Comparison of ENCODE assay signal across 10 cellular contexts in the genomic region with DNA sequence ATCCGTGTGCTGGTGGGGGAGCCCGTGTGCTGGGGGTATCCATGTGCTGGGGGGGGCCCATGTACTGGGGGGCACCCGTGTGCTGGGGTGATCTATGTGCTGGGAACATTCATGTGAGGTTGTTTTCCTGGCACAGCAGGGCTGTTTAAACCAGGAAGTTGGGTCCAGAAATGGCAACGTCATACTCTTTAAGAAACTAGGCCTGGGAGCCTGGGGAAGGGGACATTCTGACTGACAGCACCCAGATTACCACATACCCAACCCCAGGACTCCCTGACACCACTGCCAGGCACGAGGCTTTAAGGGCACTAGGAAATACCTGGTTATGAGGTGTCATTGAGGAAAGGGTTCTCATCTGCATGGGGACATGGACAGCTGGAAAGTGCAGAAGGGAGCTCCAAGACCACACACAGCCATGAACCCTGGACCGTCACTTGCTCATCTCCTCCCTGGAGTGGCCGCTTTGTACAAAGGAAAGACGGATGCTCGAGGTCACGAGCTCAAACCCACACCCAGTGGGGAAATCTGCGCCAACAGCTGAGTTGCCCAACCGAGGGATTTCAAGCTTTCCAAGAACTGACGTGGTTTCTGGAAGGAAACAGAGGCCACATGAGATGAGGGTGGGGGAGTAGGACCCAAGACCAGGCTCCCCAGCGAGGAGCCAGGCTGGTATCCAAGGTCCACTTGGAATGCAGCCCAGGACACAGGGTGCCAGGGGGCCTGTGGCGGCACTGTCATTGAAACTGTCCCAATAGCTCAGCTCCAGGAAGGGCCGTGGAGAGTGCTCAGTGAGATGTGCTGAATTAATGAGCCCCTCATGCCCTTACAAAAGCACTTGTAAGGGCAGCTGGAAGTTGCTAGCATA. TPM values are rescaled to one million over a fixed set of nuclear protein-coding genes. Genes with fewer than 3 reads are reported as not detected.
DNase-seq lines count a peak whose midpoint lies in the region; ATAC-seq, FAIRE-seq and TF ChIP-seq lines count a peak whose summit lies in the region.
"Had no signal": no experiment of that assay in that cellular context is flagged by ENCODE, and none has a peak within 500 bp of the region (broad histone marks: within the 10 kb centered on the region; RNA-seq: fewer than 3 reads in every experiment).

No MANE protein-coding gene starts in this region.

- ATAC-seq in HepG2 (no peak), HG03354 (IDR thresholded peaks at IDR 0.05; ENCODE audit: poor library complexity, severe bottlenecking, unreplicated experiment) (no peak), GM19455 (IDR thresholded peaks at IDR 0.05; ENCODE audit: unreplicated experiment) (no peak)
- peak; percentile 61 for ATAC-seq in naive thymus-derived CD4-positive, alpha-beta T cell

- no peak overlapping the region for H3K4me2 ChIP-seq in HepG2 (ENCODE audit: low read depth, low read length)

- H3K9me3 Mint-ChIP-seq in naive thymus-derived CD4-positive, alpha-beta T cell = no peaks in the 10 kb centered on the region
- H3K9me3 Mint-ChIP-seq: CD4-positive, CD25-positive, alpha-beta regulatory T cell had no signal

- H2AFZ ChIP-seq in HepG2 (ENCODE audit: low read length) = no peak overlapping the region

- no TSS peak for BruUV-seq in HepG2 (replicated peaks; lab: Mats Ljungman, UMichigan)

- DNase-seq in HepG2 (ENCODE audit: low spot score) (no peak), esophagus squamous epithelium (lab: John Stamatoyannopoulos, UW) (no peak), NCI-H2171 treated with DMSO at 0.1 percent for 48 hours (lab: John Stamatoyannopoulos, UW) (no peak), GM20000 (ENCODE audit: low spot score) (no peak)
- no peak for DNase-seq in naive thymus-derived CD4-positive, alpha-beta T cell
- DNase-seq: activated CD4-positive, alpha-beta T cell treated with anti-CD3 and anti-CD28 coated beads for 48 hours; CD4-positive, CD25-positive, alpha-beta regulatory T cell had no signal

- no peak for TF ChIP-seq CTCF in liver (IDR thresholded peaks at IDR 0.05; ENCODE audit: low read depth, low read length, missing input control)
- TF ChIP-seq CTCF in HepG2 (CRISPR knock-in tag; IDR thresholded peaks at IDR 0.05) = no peak
- no peak for TF ChIP-seq CTCF in esophagus squamous epithelium (IDR thresholded peaks at IDR 0.05)
- no peak for TF ChIP-seq CTCF in GM20000 (IDR thresholded peaks at IDR 0.05; ENCODE audit: extremely low read depth, missing control alignments)

- H3K27me3 Mint-ChIP-seq in naive thymus-derived CD4-positive, alpha-beta T cell = no peaks in the 10 kb centered on the region
- H3K27me3 Mint-ChIP-seq: CD4-positive, CD25-positive, alpha-beta regulatory T cell had no signal

- in situ Hi-C loops in HepG2 (cut with HindIII; ENCODE audit: extremely low pct_ligation_motif_present, low pct_unique_long_range_greater_than_20kb) = no loop called here

- no peaks in the 10 kb centered on the region for H3K79me2 ChIP-seq in HepG2 (ENCODE audit: insufficient read depth, low read length)

- peaks cover 0 to 7% (median 0%) of the 10 kb centered on the region in 4 donors for H3K36me3 ChIP-seq in liver (ENCODE audit: control insufficient read depth in 4 of 4, insufficient read depth in 3 of 4, low read depth in 1 of 4, low read length in 3 of 4)
- H3K36me3 ChIP-seq in HepG2 (replicated peaks in 1 of 2; ENCODE audit: control insufficient read depth in 1 of 2, insufficient read depth in 2 of 2, low read length in 2 of 2) = peaks cover 8 to 31% of the 10 kb centered on the region in 2 experiments
- no peaks in the 10 kb centered on the region for H3K36me3 ChIP-seq in esophagus squamous epithelium
- H3K36me3 ChIP-seq in naive thymus-derived CD4-positive, alpha-beta T cell (ENCODE audit: control insufficient read depth in 2 of 3, insufficient read depth in 3 of 3, low read length in 3 of 3) = no peaks in the 10 kb centered on the region

- peaks cover 20 to 55% (median 49%) of the 10 kb centered on the region in 4 donors for H3K4me1 ChIP-seq in liver (ENCODE audit: control insufficient read depth in 4 of 4, insufficient read depth in 4 of 4, low read length in 3 of 4)
- H3K4me1 ChIP-seq in HepG2 (ENCODE audit: insufficient read depth, low read length) = peaks cover 7% of the 10 kb centered on the region; the same call in 1 of the 2 replicates
- H3K4me1 ChIP-seq in esophagus squamous epithelium = peaks cover 3 to 39% (median 5%) of the 10 kb centered on the region in 3 donors
- peaks cover 9 to 15% of the 10 kb centered on the region in 2 donors for H3K4me1 ChIP-seq in naive thymus-derived CD4-positive, alpha-beta T cell (ENCODE audit: control insufficient read depth in 2 of 2, insufficient read depth in 2 of 2, low read length in 2 of 2)

- H4K20me1 ChIP-seq in HepG2 (ENCODE audit: insufficient read depth, low read length) = peaks cover 4% of the 10 kb centered on the region

- no peak for FAIRE-seq in HepG2 (lab: Jason Lieb, UNC)

- peaks cover 0 to 15% (median 6%) of the 10 kb centered on the region in 5 donors for H3K36me3 Mint-ChIP-seq in naive thymus-derived CD4-positive, alpha-beta T cell

- TF ChIP-seq RAD21 in liver (IDR thresholded peaks at IDR 0.05) (peak; percentile 54 to 68), HepG2 (CRISPR knock-in tag; IDR thresholded peaks at IDR 0.05) (no peak)

- POLR2A ChIA-PET in HepG2 (lab: Yijun Ruan, JAX) = no interaction called here
- POLR2A ChIA-PET in naive thymus-derived CD4-positive, alpha-beta T cell (lab: Charles Lee) = no interaction called here

- intact Hi-C loops in HepG2 (cut with micrococcal nuclease; ENCODE audit: unreplicated experiment) (no loop called here), esophagus squamous epithelium (cut with DNase I) (no loop called here)
- intact Hi-C loops in naive thymus-derived CD4-positive, alpha-beta T cell (cut with micrococcal nuclease) = no loop called here

- H3K4me3 Mint-ChIP-seq in naive thymus-derived CD4-positive, alpha-beta T cell = no peak overlapping the region
- H3K4me3 Mint-ChIP-seq: CD4-positive, CD25-positive, alpha-beta regulatory T cell had no signal

- TF ChIP-seq EP300 in HepG2 (IDR thresholded peaks at IDR 0.05; ENCODE audit: low read depth in 2 of 2, low read length in 2 of 2) (no peak), HepG2 (CRISPR knock-in tag; IDR thresholded peaks at IDR 0.05; ENCODE audit: borderline replicate concordance) (no peak)

- H3K9ac ChIP-seq in liver (ENCODE audit: low read depth in 1 of 2, low read length in 2 of 2) = no peak overlapping the region
- H3K9ac ChIP-seq in HepG2 (ENCODE audit: insufficient read depth, low read depth, low read length) = no peak overlapping the region

- no peaks in the 10 kb centered on the region for H3K27me3 ChIP-seq in liver (ENCODE audit: control insufficient read depth in 4 of 4, insufficient read depth in 4 of 4, low read length in 3 of 4)
- no peaks in the 10 kb centered on the region for H3K27me3 ChIP-seq in HepG2 (ENCODE audit: control insufficient read depth in 1 of 2, insufficient read depth in 2 of 2, low read length in 2 of 2)
- H3K27me3 ChIP-seq in esophagus squamous epithelium = no peaks in the 10 kb centered on the region
- H3K27me3 ChIP-seq in naive thymus-derived CD4-positive, alpha-beta T cell (ENCODE audit: control insufficient read depth in 2 of 2, insufficient read depth in 2 of 2, low read length in 2 of 2) = no peaks in the 10 kb centered on the region

- peak overlapping the region in 2 of 9 donors; percentile 15 to 42 for H3K27ac Mint-ChIP-seq in naive thymus-derived CD4-positive, alpha-beta T cell
- H3K27ac Mint-ChIP-seq: CD4-positive, CD25-positive, alpha-beta regulatory T cell had no signal

- 25% methylated on average over 16 of the region's 16 CpGs for WGBS in liver
- 83% methylated on average over 13 of the region's 16 CpGs for WGBS in HepG2 (ENCODE audit: low lambda C conversion rate)
- WGBS in esophagus squamous epithelium, 2 donors = 52 to 61% methylated on average over 11 of the region's 16 CpGs

- peaks cover 10 to 25% (median 20%) of the 10 kb centered on the region in 7 donors for H3K4me1 Mint-ChIP-seq in naive thymus-derived CD4-positive, alpha-beta T cell

- TF ChIP-seq POLR2A in HepG2 (IDR thresholded peaks at IDR 0.05; ENCODE audit: insufficient read depth in 1 of 2, low read depth in 2 of 2, low read length in 2 of 2) (no peak), esophagus squamous epithelium (IDR thresholded peaks at IDR 0.05) (no peak)

- CTCF ChIA-PET in HepG2 (lab: Yijun Ruan, JAX; ENCODE audit: low intra/inter-chr PET ratio, low total read pairs) = no interaction called here
- CTCF ChIA-PET in naive thymus-derived CD4-positive, alpha-beta T cell (lab: Charles Lee) = no interaction called here

- no peaks in the 10 kb centered on the region for H3K9me3 ChIP-seq in liver (ENCODE audit: control insufficient read depth in 4 of 4, low read length in 3 of 4)
- H3K9me3 ChIP-seq in HepG2 (ENCODE audit: low read length) = no peaks in the 10 kb centered on the region
- H3K9me3 ChIP-seq in esophagus squamous epithelium = no peaks in the 10 kb centered on the region
- no peaks in the 10 kb centered on the region for H3K9me3 ChIP-seq in naive thymus-derived CD4-positive, alpha-beta T cell (ENCODE audit: control insufficient read depth in 2 of 3, low read length in 3 of 3)

- peak overlapping the region; percentile 78 for H3K27ac ChIP-seq in liver (ENCODE audit: low read depth in 1 of 2, low read length in 2 of 2)
- no peak overlapping the region for H3K27ac ChIP-seq in HepG2 (ENCODE audit: extremely low read length, insufficient read depth, low read length)
- peak overlapping the region; percentile 14 to 72 (median 70) for H3K27ac ChIP-seq in esophagus squamous epithelium
- no peak overlapping the region for H3K27ac ChIP-seq in naive thymus-derived CD4-positive, alpha-beta T cell (ENCODE audit: low read depth, low read length)

- H3K4me3 ChIP-seq in liver (ENCODE audit: low read depth in 1 of 3, low read length in 3 of 3) (no peak overlapping the region), HepG2 (replicated peaks in 1 of 3; ENCODE audit: insufficient read depth in 1 of 3, low read depth in 2 of 3, low read length in 3 of 3) (no peak overlapping the region), esophagus squamous epithelium (no peak overlapping the region)
- no peak overlapping the region for H3K4me3 ChIP-seq in naive thymus-derived CD4-positive, alpha-beta T cell (ENCODE audit: low read length)

RNA-seq across cellular contexts. Expression of gene RAB20, which starts 40.9 kb away (rescaled TPM):
- total RNA-seq in liver (10 to 100 TPM in 1 of 2 donors, 1 to 10 TPM in 1; 9.8 to 31.0 TPM), HepG2 (2016; rRNA removed; fragmentation: Illumina TruSeq; extraction: Trizol) (15.2 and 15.6 TPM in 2 replicates), esophagus squamous epithelium (1 to 10 TPM; 1.3 to 7.2 (median 4.3) TPM)
- polyA plus RNA-seq in liver (10 to 100 TPM; 19.3 to 36.9 TPM), HepG2 (2011; rRNA removed) (27.3 and 30.5 TPM in 2 replicates)
- 5.8 and 6.2 TPM in 2 replicates for total RNA-seq in HepG2 (2016; cell fraction: cytosol; rRNA removed; fragmentation: Illumina TruSeq; extraction: Trizol; ENCODE audit: low read depth)
- total RNA-seq in HepG2 (2016; cell fraction: insoluble cytoplasmic fraction; rRNA removed; fragmentation: Illumina TruSeq; extraction: Trizol) = 13.5 and 15.3 TPM in 2 replicates
- total RNA-seq in HepG2 (2016; cell fraction: membrane; rRNA removed; fragmentation: Illumina TruSeq; extraction: Trizol) = 12.0 and 13.1 TPM in 2 replicates
- total RNA-seq in HepG2 (2016; cell fraction: nucleus; rRNA removed; fragmentation: Illumina TruSeq; extraction: Trizol) = 6.5 and 7.9 TPM in 2 replicates
- 28.4 and 39.0 TPM in 2 replicates for polyA plus RNA-seq in HepG2 (2011; cell fraction: cytosol; rRNA removed)
- polyA plus RNA-seq in HepG2 (2011; cell fraction: nucleus; rRNA removed) = 12.0 and 13.8 TPM in 2 replicates
- 14.6 and 20.9 TPM in 2 replicates for polyA plus RNA-seq in HepG2 (2012)
- 4.5 and 5.9 TPM in 2 replicates for polyA plus RNA-seq in HepG2 (2016; cell fraction: cytosol; fragmentation: Illumina TruSeq; extraction: Trizol; ENCODE audit: low read depth)
- 13.3 and 15.2 TPM in 2 replicates for polyA plus RNA-seq in HepG2 (2016; cell fraction: insoluble cytoplasmic fraction; fragmentation: Illumina TruSeq; extraction: Trizol; ENCODE audit: low read depth)
- 7.5 and 8.5 TPM in 2 replicates for polyA plus RNA-seq in HepG2 (2016; cell fraction: membrane; fragmentation: Illumina TruSeq; extraction: Trizol; ENCODE audit: low read depth)
- 9.6 and 9.8 TPM in 2 replicates for polyA plus RNA-seq in HepG2 (2016; cell fraction: nucleus; fragmentation: Illumina TruSeq; extraction: Trizol; ENCODE audit: insufficient read depth, low read depth)
- polyA minus RNA-seq in HepG2 (2011; rRNA and poly(A)+ RNA removed; ENCODE audit: low replicate concordance) = 7.5 and 23.0 TPM in 2 replicates
- 12.6 and 15.1 TPM in 2 replicates for polyA minus RNA-seq in HepG2 (2011; cell fraction: cytosol; rRNA and poly(A)+ RNA removed)
- 8.2 TPM in 2 replicates for polyA minus RNA-seq in HepG2 (2011; cell fraction: nucleus; rRNA and poly(A)+ RNA removed)
- 10 to 100 TPM in 1 of 5 experiments, 1 to 10 TPM in 4; 2.0 to 13.6 (median 4.0) TPM for total RNA-seq in naive thymus-derived CD4-positive, alpha-beta T cell
- polyA plus RNA-seq in naive thymus-derived CD4-positive, alpha-beta T cell = 1 to 10 TPM; 1.3 to 6.7 TPM
- total RNA-seq: CD4-positive, CD25-positive, alpha-beta regulatory T cell had no signal

Comparison
In these comparisons a context has a peak if more than half of its experiments do, and no peak if none do; other contexts are left out.
1. H3K27ac ChIP-seq: peak in liver (2 of 2) and esophagus squamous epithelium (4 of 4); none in HepG2 (single experiment) and naive thymus-derived CD4-positive, alpha-beta T cell (single experiment).